In the genomic region with DNA sequence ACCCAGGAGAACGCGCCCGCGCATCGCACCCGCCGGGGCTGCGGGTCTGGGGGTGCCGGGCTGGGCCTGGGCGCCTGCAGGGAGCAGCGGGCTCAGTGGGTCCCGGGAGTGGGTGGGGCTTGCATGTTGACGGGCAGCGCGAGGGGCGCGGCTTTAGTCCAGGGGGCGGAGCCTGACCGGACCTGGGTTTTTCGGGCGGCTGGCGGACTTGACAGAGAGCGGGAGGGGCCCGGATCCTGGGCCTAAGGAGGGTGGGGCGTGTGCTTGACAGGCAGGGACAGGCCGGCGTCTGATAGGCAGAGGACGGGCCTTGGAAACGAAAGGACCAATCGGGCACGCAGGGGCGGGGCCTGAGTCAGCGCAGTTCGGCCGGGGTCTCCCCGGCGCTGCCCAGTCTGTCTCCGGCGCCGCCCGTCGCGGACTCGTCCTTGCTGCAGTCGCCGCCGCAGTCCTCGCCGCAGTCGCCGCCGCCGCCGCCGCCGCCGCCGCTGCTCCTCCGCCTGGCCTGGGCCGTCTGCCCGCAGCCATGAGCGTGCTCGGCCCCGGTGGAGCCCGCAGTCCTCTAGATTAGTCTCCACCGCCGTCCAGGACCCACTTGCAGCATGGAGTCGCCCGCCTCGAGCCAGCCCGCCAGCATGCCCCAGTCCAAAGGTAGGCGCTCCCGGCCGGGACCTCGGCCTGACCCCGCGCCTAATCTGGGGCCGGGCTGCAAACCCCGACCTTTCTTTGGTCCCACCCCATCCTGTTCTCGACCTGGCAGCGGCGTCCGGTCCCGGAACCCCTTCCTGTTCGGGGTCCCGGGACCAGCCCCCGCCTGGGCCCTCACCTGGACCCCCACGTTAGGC, we compare ENCODE assay signal across 8 cellular contexts. TPM values are rescaled to one million over a fixed set of nuclear protein-coding genes. Genes with fewer than 3 reads are reported as not detected.
A peak's percentile ranks its signal among the peaks of the same experiment; 100 is the strongest.
DNase-seq lines count a peak whose midpoint lies in the region; ATAC-seq and TF ChIP-seq lines count a peak whose summit lies in the region.

MAP2K3 (plus strand) TSS at position 393 of the 845 bp plus-strand sequence; CDS start at position 603, 210 bp downstream.

- intact Hi-C loops in left ventricle myocardium inferior (cut with micrococcal nuclease) = loop anchor here (10.0 kb wide), 1 partner anchor 170 kb away; no protein-coding TSS in a partner anchor
- intact Hi-C loops in prostate gland (cut with DNase I) = loop anchor here (2.0 to 5.0 kb wide), 3 partner anchors 32 to 173 kb away; partner anchors contain the start of gene NATD1

- no peak for TF ChIP-seq CTCF in GM13976 (IDR thresholded peaks at IDR 0.05; ENCODE audit: borderline replicate concordance, control extremely low read depth, extremely low read depth, insufficient read depth, missing control alignments)
- TF ChIP-seq CTCF in left ventricle myocardium inferior (IDR thresholded peaks at IDR 0.05; ENCODE audit: borderline replicate concordance) = no peak
- peak in 2 of 4 experiments; percentile 5 to 27 for TF ChIP-seq CTCF in prostate gland (IDR thresholded peaks at IDR 0.05)

- peak; percentile 98 for TF ChIP-seq POLR2A in prostate gland (IDR thresholded peaks at IDR 0.05)

- under 1% methylated on average over 74 of the region's 88 CpGs for WGBS in prostate gland
- under 1% methylated on average over 88 of the region's 88 CpGs for WGBS in urinary bladder

- peaks cover 11% of the 10 kb centered on the region for H3K36me3 Mint-ChIP-seq in T-helper 1 cell treated with Interleukin-12 subunit alpha and Interleukin-12 subunit beta and Interleukin-4 antibody, amounts not matched to agents 30 μg/mL and 1 μg/mL, for 36 hours (ENCODE audit: low read depth)

- peak within 1 kb of the TSS; percentile 85 for H3K4me3 ChIP-seq in left ventricle myocardium inferior
- H3K4me3 ChIP-seq in prostate gland = peak within 1 kb of the TSS; percentile 82
- peak within 1 kb of the TSS; percentile 78 for H3K4me3 ChIP-seq in urinary bladder (ENCODE audit: low read depth, low read length)

- peak; percentile 99 for DNase-seq in GM13976 (ENCODE audit: low spot score)
- peak; percentile 98 for DNase-seq in NCI-H146 treated with DMSO at 0.1 percent for 48 hours (lab: John Stamatoyannopoulos, UW; ENCODE audit: unreplicated experiment)
- peak; percentile 100 for DNase-seq in amniotic stem cell (lab: John Stamatoyannopoulos, UW)
- DNase-seq in left ventricle myocardium inferior = peak; percentile 99
- DNase-seq in prostate gland (ENCODE audit: low spot score) = peak; percentile 100

- peaks cover 81% of the 10 kb centered on the region for H3K4me1 ChIP-seq in left ventricle myocardium inferior
- peaks cover 26% of the 10 kb centered on the region for H3K4me1 ChIP-seq in prostate gland (replicated peaks)
- H3K4me1 ChIP-seq in urinary bladder (ENCODE audit: insufficient read depth) = no peaks in the 10 kb centered on the region

- peaks cover 6% of the 10 kb centered on the region for H3K27me3 Mint-ChIP-seq in T-helper 1 cell treated with Interleukin-12 subunit alpha and Interleukin-12 subunit beta and Interleukin-4 antibody, amounts not matched to agents 30 μg/mL and 1 μg/mL, for 36 hours (ENCODE audit: low read depth)

- peak within 1 kb of the TSS; percentile 97 for H3K27ac ChIP-seq in left ventricle myocardium inferior (replicated peaks)
- peak within 1 kb of the TSS; percentile 86 to 88 for H3K27ac ChIP-seq in prostate gland
- H3K27ac ChIP-seq in urinary bladder (ENCODE audit: low read depth) = peak within 1 kb of the TSS; percentile 77

- H3K4me3 Mint-ChIP-seq in T-helper 1 cell treated with Interleukin-12 subunit alpha and Interleukin-12 subunit beta and Interleukin-4 antibody, amounts not matched to agents 30 μg/mL and 1 μg/mL, for 36 hours = peak within 1 kb of the TSS; percentile 90

- no peaks in the 10 kb centered on the region for H3K9me3 ChIP-seq in left ventricle myocardium inferior (replicated peaks)
- H3K9me3 ChIP-seq in prostate gland = no peaks in the 10 kb centered on the region

- in situ Hi-C loops in GM13976 (cut with MboI; ENCODE audit: low sequenced_read_pairs, unreplicated experiment) = loop anchor here (25.0 kb wide), 2 partner anchors 153 to 228 kb away; no protein-coding TSS in a partner anchor

- peak within 1 kb of the TSS; percentile 95 for H3K27ac Mint-ChIP-seq in T-helper 1 cell treated with Interleukin-12 subunit alpha and Interleukin-12 subunit beta and Interleukin-4 antibody, amounts not matched to agents 30 μg/mL and 1 μg/mL, for 36 hours

- H3K4me1 Mint-ChIP-seq in T-helper 1 cell treated with Interleukin-12 subunit alpha and Interleukin-12 subunit beta and Interleukin-4 antibody, amounts not matched to agents 30 μg/mL and 1 μg/mL, for 36 hours (ENCODE audit: low read depth) = peaks cover 37% of the 10 kb centered on the region

- H3K27me3 ChIP-seq in left ventricle myocardium inferior (ENCODE audit: low read depth) (no peaks in the 10 kb centered on the region), prostate gland (replicated peaks; ENCODE audit: insufficient read depth) (no peaks in the 10 kb centered on the region)

- no peaks in the 10 kb centered on the region for H3K9me3 Mint-ChIP-seq in T-helper 1 cell treated with Interleukin-12 subunit alpha and Interleukin-12 subunit beta and Interleukin-4 antibody, amounts not matched to agents 30 μg/mL and 1 μg/mL, for 36 hours

- ATAC-seq in HG02870 (IDR thresholded peaks at IDR 0.05; ENCODE audit: unreplicated experiment) = peak; percentile 80

- no peaks in the 10 kb centered on the region for H3K36me3 ChIP-seq in left ventricle myocardium inferior
- no peaks in the 10 kb centered on the region for H3K36me3 ChIP-seq in prostate gland
- no peaks in the 10 kb centered on the region for H3K36me3 ChIP-seq in urinary bladder (ENCODE audit: insufficient read depth)

RNA-seq across cellular contexts. Expression of gene MAP2K3, which starts in this region (rescaled TPM):
- total RNA-seq in left ventricle myocardium inferior (41.7 TPM), prostate gland (10 to 100 TPM; 24.0 to 25.9 TPM), urinary bladder (8.3 TPM)
- polyA plus RNA-seq in urinary bladder = 33.5 TPM

Comparison
In these comparisons a context has a peak if more than half of its experiments do, and no peak if none do; other contexts are left out.
1. Peak in every context shown above with its lines: DNase-seq, ATAC-seq, H3K4me3 ChIP-seq and H3K27ac ChIP-seq.